In the genomic region with DNA sequence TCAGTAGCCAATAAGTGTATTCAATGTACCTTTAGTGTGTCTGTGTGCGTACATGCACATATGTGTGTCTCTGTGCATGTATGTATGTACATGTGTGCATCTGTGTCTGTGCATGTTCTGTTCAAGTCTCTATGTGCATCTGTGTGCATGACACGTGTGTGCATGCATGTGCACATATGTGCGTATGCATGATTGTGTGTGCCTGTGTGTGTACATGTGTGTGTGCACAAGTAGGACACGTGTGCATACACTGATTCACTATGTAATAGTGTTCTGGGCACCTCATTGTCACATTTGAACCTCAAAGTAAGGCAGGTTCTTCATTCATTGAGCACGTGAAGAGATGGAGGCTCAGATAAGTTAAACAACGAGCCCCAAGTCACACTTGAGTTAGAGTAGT, we compare ENCODE assay signal across 25 cellular contexts.
"Had no signal": no experiment of that assay in that cellular context is flagged by ENCODE, and none has a peak within 500 bp of the region (broad histone marks: within the 10 kb centered on the region; RNA-seq: fewer than 3 reads in every experiment).

No MANE protein-coding gene starts in this region.

- H3K4me1 Mint-ChIP-seq: activated CD4-positive, alpha-beta T cell treated with anti-CD3 and anti-CD28 coated beads for 36 hours; activated naive CD4-positive, alpha-beta T cell treated with anti-CD3 and anti-CD28 coated beads, Interleukin-2, amount 50 U/mL, for 24 hours; T-cell had no signal

- H3K27ac ChIP-seq: breast epithelium, SK-N-MC, VCaP had no signal

- H3K36me3 ChIP-seq: breast epithelium had no signal

- H3K27me3 ChIP-seq: breast epithelium had no signal

- H3K27me3 Mint-ChIP-seq: activated CD4-positive, alpha-beta T cell treated with anti-CD3 and anti-CD28 coated beads for 36 hours; activated CD8-positive, alpha-beta T cell treated with anti-CD3 and anti-CD28 coated beads for 36 hours; activated naive CD4-positive, alpha-beta T cell treated with anti-CD3 and anti-CD28 coated beads, Interleukin-2, amount 50 U/mL, for 24 hours; T-cell had no signal

- H3K4me3 ChIP-seq: breast epithelium, SK-N-MC had no signal

- H3K36me3 Mint-ChIP-seq: activated naive CD4-positive, alpha-beta T cell treated with anti-CD3 and anti-CD28 coated beads, Interleukin-2, amount 50 U/mL, for 24 hours; T-cell had no signal

- DNase-seq: activated CD4-positive, alpha-beta T cell treated with anti-CD3 and anti-CD28 coated beads for 36 hours; activated CD4-positive, CD25-positive, alpha-beta regulatory T cell; activated CD8-positive, alpha-beta memory T cell treated with anti-CD3 and anti-CD28 coated beads, Interleukin-2, amount 50 U/mL, for 48 hours; activated CD8-positive, alpha-beta T cell treated with anti-CD3 and anti-CD28 coated beads for 36 hours; activated effector memory CD4-positive, alpha-beta T cell treated with Interleukin-2 at 50 U/mL for 16 hours; activated naive CD4-positive, alpha-beta T cell; activated T-cell treated with anti-CD3 and anti-CD28 coated beads, Interleukin-2, amount 50 U/mL, for 24 hours; aorta; central memory CD4-positive, alpha-beta T cell; Kasumi-1; KBM-7; NCI-H1048; NCI-H146; NCI-H2081 treated with DMSO at 0.1 percent for 48 hours; NCI-H2227 treated with DMSO at 0.1 percent for 48 hours; NCI-H446 treated with DMSO at 0.1 percent for 48 hours; NCI-H526; OCI-M1; RPMI8226; T-cell had no signal

- H3K4me3 Mint-ChIP-seq: activated CD4-positive, alpha-beta T cell treated with anti-CD3 and anti-CD28 coated beads for 36 hours; activated CD8-positive, alpha-beta T cell treated with anti-CD3 and anti-CD28 coated beads for 36 hours; activated naive CD4-positive, alpha-beta T cell treated with anti-CD3 and anti-CD28 coated beads, Interleukin-2, amount 50 U/mL, for 24 hours; activated T-cell treated with anti-CD3 and anti-CD28 coated beads, Interleukin-2, amount 50 U/mL, for 24 hours; activated T-helper 1 cell treated with anti-CD3 and anti-CD28 coated beads, Interleukin-12 subunit alpha, Interleukin-12 subunit beta, Interleukin-2, Interleukin-4 antibody, amounts not matched to agents 30 ng/mL and 10 ng/mL and 1 ng/mL, durations not matched to agents 14 hours and 24 hours and 36 hours; T-cell had no signal

- H3K4me1 ChIP-seq: breast epithelium had no signal

- H3K9me3 ChIP-seq: breast epithelium had no signal

- H3K9me3 Mint-ChIP-seq: activated CD8-positive, alpha-beta T cell treated with anti-CD3 and anti-CD28 coated beads for 36 hours; activated naive CD4-positive, alpha-beta T cell treated with anti-CD3 and anti-CD28 coated beads, Interleukin-2, amount 50 U/mL, for 24 hours; activated T-cell treated with anti-CD3 and anti-CD28 coated beads, Interleukin-2, amount 50 U/mL, for 24 hours; activated T-helper 1 cell treated with anti-CD3 and anti-CD28 coated beads, Interleukin-12 subunit alpha, Interleukin-12 subunit beta, Interleukin-2, Interleukin-4 antibody, amounts not matched to agents 30 ng/mL and 10 ng/mL and 1 ng/mL, durations not matched to agents 14 hours and 24 hours and 36 hours; T-cell had no signal

- H3K27ac Mint-ChIP-seq: activated CD4-positive, alpha-beta T cell treated with anti-CD3 and anti-CD28 coated beads for 36 hours; activated CD8-positive, alpha-beta T cell treated with anti-CD3 and anti-CD28 coated beads for 36 hours; activated naive CD4-positive, alpha-beta T cell treated with anti-CD3 and anti-CD28 coated beads, Interleukin-2, amount 50 U/mL, for 24 hours; activated T-cell treated with anti-CD3 and anti-CD28 coated beads, Interleukin-2, amount 50 U/mL, for 24 hours; activated T-helper 1 cell treated with anti-CD3 and anti-CD28 coated beads, Interleukin-12 subunit alpha, Interleukin-12 subunit beta, Interleukin-2, Interleukin-4 antibody, amounts not matched to agents 30 ng/mL and 10 ng/mL and 1 ng/mL, durations not matched to agents 14 hours and 24 hours and 36 hours; T-cell had no signal
